28 cellular contexts compared by ENCODE assay signal in the genomic region with DNA sequence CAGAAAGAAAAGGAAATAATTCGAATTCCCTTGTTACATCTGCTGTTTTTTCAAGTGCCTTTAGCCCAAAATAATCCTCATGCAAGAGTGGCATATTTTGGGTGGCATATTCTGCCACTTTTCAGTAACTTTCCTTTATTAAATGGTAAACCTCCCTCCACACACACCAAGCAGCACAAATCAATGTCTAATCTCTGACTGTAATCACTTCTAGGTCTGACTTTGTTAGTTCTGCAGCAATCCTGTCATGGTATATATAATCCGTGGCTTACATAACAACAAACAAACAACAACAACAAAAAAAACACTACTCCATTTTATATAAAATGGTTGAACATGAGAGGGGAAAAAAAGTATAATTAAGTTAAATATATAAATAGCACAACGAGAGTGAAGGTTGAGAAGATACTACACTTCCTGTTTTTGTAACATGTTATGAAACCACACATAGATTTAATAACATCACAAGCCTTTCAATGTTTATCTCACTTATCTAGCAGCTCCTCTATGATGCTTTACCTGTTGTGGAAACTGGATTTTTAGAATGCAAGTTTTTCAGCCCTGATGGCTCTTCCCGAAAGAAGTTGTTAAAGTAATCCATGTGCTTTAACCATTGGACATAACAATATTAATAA.
DNase-seq lines count a peak whose midpoint lies in the region; ATAC-seq and TF ChIP-seq lines count a peak whose summit lies in the region.
"Had no signal": no experiment of that assay in that cellular context is flagged by ENCODE, and none has a peak within 500 bp of the region (broad histone marks: within the 10 kb centered on the region; RNA-seq: fewer than 3 reads in every experiment).

No MANE protein-coding gene starts in this region.

- CTCF ChIA-PET in OCI-LY7 (lab: Charles Lee; ENCODE audit: unreplicated experiment) = no interaction called here

- H3K9me3 ChIP-seq in OCI-LY7 (ENCODE audit: low read length) = no peaks in the 10 kb centered on the region
- H3K9me3 ChIP-seq: ascending aorta, prostate gland, tibial artery had no signal

- H3K27ac Mint-ChIP-seq in effector memory CD8-positive, alpha-beta T cell = no peak overlapping the region
- H3K27ac Mint-ChIP-seq: activated naive CD4-positive, alpha-beta T cell treated with anti-CD3 and anti-CD28 coated beads, Interleukin-2, amount 10 ng/mL, durations not matched to agents 7 days and 5 days; activated T-cell treated with anti-CD3 and anti-CD28 coated beads, Interleukin-2, amount 50 U/mL, for 72 hours; GM23338; neural progenitor cell; stimulated activated naive CD8-positive, alpha-beta T cell treated with anti-CD3 and anti-CD28 coated beads, Interleukin-15, Interleukin-2, amounts not matched to agents 100 ng/mL and 50 ng/mL, for 24 hours had no signal

- H4K20me1 ChIP-seq in OCI-LY7 (ENCODE audit: insufficient read depth, low read length) = no peaks in the 10 kb centered on the region

- H3K4me1 ChIP-seq in OCI-LY7 (ENCODE audit: insufficient read depth, low read length, poor library complexity, severe bottlenecking) = peaks cover 24% of the 10 kb centered on the region
- H3K4me1 ChIP-seq: ascending aorta, foreskin keratinocyte, neural progenitor cell, prostate gland, tibial artery had no signal

- H3K4me2 ChIP-seq in OCI-LY7 (ENCODE audit: low read length) = peak overlapping the region; percentile 70
- H3K4me2 ChIP-seq: GM23338, neural progenitor cell had no signal

- no peak for TF ChIP-seq CTCF in OCI-LY7 (conservative IDR thresholded peaks at IDR 0.05; ENCODE audit: low read length)

- DNase-seq in OCI-LY7 (ENCODE audit: low spot score) = peak; percentile 41
- no peak for DNase-seq in HPDE6-E6E7 (ENCODE audit: extremely low spot score)
- no peak for DNase-seq in DMS53 treated with DMSO at 0.1 percent for 48 hours (lab: John Stamatoyannopoulos, UW; ENCODE audit: unreplicated experiment)
- no peak for DNase-seq in SHP77 treated with DMSO at 0.1 percent for 48 hours (lab: John Stamatoyannopoulos, UW)
- no peak for DNase-seq in effector memory CD8-positive, alpha-beta T cell
- DNase-seq: ACHN; activated CD8-positive, alpha-beta memory T cell treated with anti-CD3 and anti-CD28 coated beads for 24 hours; activated naive CD4-positive, alpha-beta T cell treated with anti-CD3 and anti-CD28 coated beads, Interleukin-2, amount 10 ng/mL, durations not matched to agents 7 days and 5 days; activated T-cell treated with anti-CD3 and anti-CD28 coated beads, Interleukin-2, amount 50 U/mL, for 72 hours; erythroblast; foreskin keratinocyte; GDM1; hippocampal formation; MV-4-11; NCI-H1930; NCI-H345; stimulated activated CD4-positive, alpha-beta T cell treated with anti-CD3 and anti-CD28 coated beads, Interleukin-1b, Interleukin-23, amount 100 ng/mL, for 48 hours; T-helper 9 cell; tibial artery had no signal

- no peaks in the 10 kb centered on the region for H3K4me1 Mint-ChIP-seq in effector memory CD8-positive, alpha-beta T cell (ENCODE audit: low read depth in 2 of 2)
- H3K4me1 Mint-ChIP-seq: activated naive CD4-positive, alpha-beta T cell treated with anti-CD3 and anti-CD28 coated beads, Interleukin-2, amount 10 ng/mL, durations not matched to agents 7 days and 5 days had no signal

- ATAC-seq in GM18498 (IDR thresholded peaks at IDR 0.05; ENCODE audit: unreplicated experiment) = peak; percentile 81
- ATAC-seq in GM21515 (IDR thresholded peaks at IDR 0.05; ENCODE audit: unreplicated experiment) = peak; percentile 89
- peak; percentile 72 for ATAC-seq in HG03378 (IDR thresholded peaks at IDR 0.05; ENCODE audit: unreplicated experiment)
- no peak for ATAC-seq in effector memory CD8-positive, alpha-beta T cell (replicated peaks)
- ATAC-seq: activated T-cell treated with anti-CD3 and anti-CD28 coated beads, Interleukin-2, amount 50 U/mL, for 72 hours; foreskin keratinocyte; GM23338 had no signal

- no peaks in the 10 kb centered on the region for H3K9me2 ChIP-seq in OCI-LY7 (ENCODE audit: insufficient read depth, low read length)

- H3K36me3 Mint-ChIP-seq in effector memory CD8-positive, alpha-beta T cell (ENCODE audit: insufficient read depth) = no peaks in the 10 kb centered on the region
- H3K36me3 Mint-ChIP-seq: activated naive CD4-positive, alpha-beta T cell treated with anti-CD3 and anti-CD28 coated beads, Interleukin-2, amount 10 ng/mL, durations not matched to agents 7 days and 5 days; neural progenitor cell had no signal

- H2AFZ ChIP-seq in OCI-LY7 (ENCODE audit: low read length) = peak overlapping the region; percentile 82
- H2AFZ ChIP-seq: GM23338, neural progenitor cell had no signal

- peaks cover 8% of the 10 kb centered on the region in 2 donors for H3K9me3 Mint-ChIP-seq in effector memory CD8-positive, alpha-beta T cell
- H3K9me3 Mint-ChIP-seq: neural progenitor cell had no signal

- BruUV-seq in OCI-LY7 (replicated peaks; lab: Mats Ljungman, UMichigan) = no TSS peak

- POLR2A ChIA-PET in OCI-LY7 (lab: Charles Lee) = interaction anchor here (1.2 to 2.5 kb wide), 2 partner anchors 30 to 44 kb away, joined by 3 to 18 read pairs; no protein-coding TSS in a partner anchor

- H3K27me3 Mint-ChIP-seq in effector memory CD8-positive, alpha-beta T cell = no peaks in the 10 kb centered on the region
- H3K27me3 Mint-ChIP-seq: activated naive CD4-positive, alpha-beta T cell treated with anti-CD3 and anti-CD28 coated beads, Interleukin-2, amount 10 ng/mL, durations not matched to agents 7 days and 5 days; stimulated activated naive CD8-positive, alpha-beta T cell treated with anti-CD3 and anti-CD28 coated beads, Interleukin-15, Interleukin-2, amounts not matched to agents 100 ng/mL and 50 ng/mL, for 24 hours had no signal

- intact Hi-C loops in OCI-LY7 (cut with micrococcal nuclease; ENCODE audit: unreplicated experiment) = loop anchor here (2.0 kb wide), 1 partner anchor 43 kb away; no protein-coding TSS in a partner anchor

- no peaks in the 10 kb centered on the region for H3K36me3 ChIP-seq in OCI-LY7 (ENCODE audit: insufficient read depth, low read length)
- H3K36me3 ChIP-seq: ascending aorta, neural progenitor cell, prostate gland, tibial artery had no signal

- peak overlapping the region; percentile 69 for H3K27ac ChIP-seq in OCI-LY7 (ENCODE audit: low read depth, low read length, poor library complexity, severe bottlenecking)
- H3K27ac ChIP-seq: ascending aorta, foreskin keratinocyte, neural progenitor cell, prostate gland, RWPE1, tibial artery had no signal

- peak overlapping the region; percentile 10 for H3K4me3 ChIP-seq in OCI-LY7 (ENCODE audit: low read depth, low read length, poor library complexity, severe bottlenecking)
- H3K4me3 ChIP-seq: ascending aorta, GM23338, neural progenitor cell, prostate gland, tibial artery had no signal

- no peaks in the 10 kb centered on the region for H3K79me2 ChIP-seq in OCI-LY7 (ENCODE audit: insufficient read depth, low read depth, low read length)

- H3K4me3 Mint-ChIP-seq in effector memory CD8-positive, alpha-beta T cell = no peak overlapping the region
- H3K4me3 Mint-ChIP-seq: activated naive CD4-positive, alpha-beta T cell treated with anti-CD3 and anti-CD28 coated beads, Interleukin-2, amount 10 ng/mL, durations not matched to agents 7 days and 5 days; activated T-cell treated with anti-CD3 and anti-CD28 coated beads, Interleukin-2, amount 50 U/mL, for 72 hours; GM23338; neural progenitor cell; stimulated activated naive CD8-positive, alpha-beta T cell treated with anti-CD3 and anti-CD28 coated beads, Interleukin-15, Interleukin-2, amounts not matched to agents 100 ng/mL and 50 ng/mL, for 24 hours had no signal
